ENCODE assay signal across 11 cellular contexts in the genomic region with DNA sequence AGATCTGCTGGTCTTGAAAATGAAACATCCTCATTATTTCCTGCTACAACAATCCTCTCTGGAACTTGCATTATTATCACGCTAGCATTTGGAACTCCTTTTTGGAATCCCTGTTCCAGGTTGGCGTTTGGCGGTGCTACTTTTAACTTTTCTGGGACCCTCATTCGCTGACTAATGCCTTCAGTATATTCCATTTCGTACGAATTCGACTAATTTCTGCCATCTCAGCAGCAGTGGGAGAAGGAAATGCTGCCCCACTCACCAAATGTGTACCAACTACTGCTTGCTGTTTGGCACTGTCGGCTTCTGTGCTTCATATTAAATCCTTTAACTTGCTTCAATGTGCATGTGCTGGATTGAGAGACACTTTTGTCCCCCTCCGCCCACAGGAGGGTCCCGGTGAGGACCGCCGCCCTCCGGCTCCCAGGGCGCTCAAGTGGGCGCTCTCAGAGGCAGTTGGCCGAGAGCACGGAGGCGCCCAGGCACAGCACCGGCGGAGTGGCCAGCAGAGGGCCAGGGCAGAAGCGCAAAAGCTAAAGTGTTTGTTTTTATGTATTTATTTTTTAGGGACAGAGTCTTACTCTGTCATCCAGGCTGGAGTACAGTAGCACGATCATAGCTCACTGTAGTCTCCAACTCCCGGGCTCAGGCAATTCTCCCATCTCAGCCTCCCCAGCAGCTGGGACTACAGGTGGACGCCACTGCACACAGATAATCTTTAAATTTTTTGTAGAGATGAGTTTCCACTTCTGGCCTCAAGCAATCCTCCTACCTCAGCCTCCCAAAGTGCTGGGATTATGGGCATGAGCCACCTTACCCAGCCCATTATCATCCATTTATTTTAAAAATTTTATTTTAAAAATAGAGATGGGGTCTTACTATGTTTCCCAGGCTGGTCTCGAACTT. TPM values are rescaled to one million over a fixed set of nuclear protein-coding genes. Genes with fewer than 3 reads are reported as not detected.
DNase-seq lines count a peak whose midpoint lies in the region; TF ChIP-seq lines count a peak whose summit lies in the region.
"Had no signal": no experiment of that assay in that cellular context is flagged by ENCODE, and none has a peak within 500 bp of the region (broad histone marks: within the 10 kb centered on the region; RNA-seq: fewer than 3 reads in every experiment).

No MANE protein-coding gene starts in this region.

- no peaks in the 10 kb centered on the region for H3K9me3 ChIP-seq in iPS-20b (ENCODE audit: insufficient read depth, low read depth, low read length)
- no peaks in the 10 kb centered on the region for H3K9me3 ChIP-seq in thyroid gland
- no peaks in the 10 kb centered on the region for H3K9me3 ChIP-seq in prostate gland
- H3K9me3 ChIP-seq: ascending aorta had no signal

- peaks cover 8% of the 10 kb centered on the region; the same call in 1 of the 2 replicates for H3K27me3 ChIP-seq in iPS-20b (ENCODE audit: insufficient read depth, low read length)
- H3K27me3 ChIP-seq in thyroid gland, result peaks cover 5% of the 10 kb centered on the region
- no peaks in the 10 kb centered on the region for H3K27me3 ChIP-seq in prostate gland (replicated peaks; ENCODE audit: insufficient read depth)
- H3K27me3 ChIP-seq: ascending aorta had no signal

- H3K36me3 ChIP-seq in iPS-20b (ENCODE audit: insufficient read depth, low read depth, low read length), result no peaks in the 10 kb centered on the region
- H3K36me3 ChIP-seq in thyroid gland, result no peaks in the 10 kb centered on the region
- H3K36me3 ChIP-seq in prostate gland, result no peaks in the 10 kb centered on the region
- H3K36me3 ChIP-seq: ascending aorta had no signal

- H3K4me1 ChIP-seq in iPS-20b (ENCODE audit: insufficient read depth, low read length) (no peaks in the 10 kb centered on the region; the same call in 1 of the 2 replicates), thyroid gland (peaks cover 0 to 3% of the 10 kb centered on the region in 2 donors), prostate gland (replicated peaks) (peaks cover 12% of the 10 kb centered on the region)

- H3K27ac ChIP-seq in VCaP, result peak overlapping the region; percentile 86
- no peak overlapping the region for H3K27ac ChIP-seq in iPS-20b (ENCODE audit: low read length)
- H3K27ac ChIP-seq in thyroid gland, result no peak overlapping the region
- H3K27ac ChIP-seq in prostate gland, result no peak overlapping the region
- H3K27ac ChIP-seq: ascending aorta had no signal

- intact Hi-C loops in thyroid gland (cut with DNase I) (no loop called here), prostate gland (cut with DNase I) (loop anchor here (5.0 kb wide), 1 partner anchor 595 kb away; no protein-coding TSS in a partner anchor)

- DNase-seq in NCI-H2081 (lab: John Stamatoyannopoulos, UW) (peak; percentile 19 to 47), NCI-H2081 treated with DMSO at 0.1 percent for 48 hours (lab: John Stamatoyannopoulos, UW) (no peak), thyroid gland (peak; percentile 20 to 36), prostate gland (ENCODE audit: low spot score) (no peak), cortex of kidney (lab: John Stamatoyannopoulos, UW) (no peak)
- no peak for DNase-seq in stimulated activated naive CD4-positive, alpha-beta T cell (lab: John Stamatoyannopoulos, UW)
- DNase-seq: activated CD4-positive, alpha-beta T cell treated with anti-CD3 and anti-CD28 coated beads, Interleukin-2, amount 50 U/mL, for 1 hour; AML-193 had no signal

- WGBS in thyroid gland, 2 donors, result 41 to 48% methylated on average over 25 of the region's 25 CpGs
- 80% methylated on average over 25 of the region's 25 CpGs for WGBS in prostate gland

- no peak overlapping the region for H3K9ac ChIP-seq in iPS-20b (ENCODE audit: low read depth, low read length)

- TF ChIP-seq CTCF in VCaP (conservative IDR thresholded peaks at IDR 0.05) (peak; percentile 89), thyroid gland (IDR thresholded peaks at IDR 0.05) (peak in 3 of 6 experiments; percentile 28 to 53 (median 32)), prostate gland (IDR thresholded peaks at IDR 0.05) (peak in 1 of 4 experiments; percentile 35)

- H3K4me3 ChIP-seq in iPS-20b (ENCODE audit: low read length) (peak overlapping the region; percentile 39; the same call in 1 of the 2 replicates), thyroid gland (replicated peaks in 1 of 3) (no peak overlapping the region), prostate gland (no peak overlapping the region)

- TF ChIP-seq POLR2A in thyroid gland (IDR thresholded peaks at IDR 0.05), result no peak
- no peak for TF ChIP-seq POLR2A in prostate gland (IDR thresholded peaks at IDR 0.05)

RNA-seq across cellular contexts. Expression of gene PDE6A, which starts 11.9 kb away (rescaled TPM):
- total RNA-seq in thyroid gland, result not detected
- under 1 TPM in 1 of 2 donors, not detected in 1; 0.91 TPM for total RNA-seq in prostate gland
- total RNA-seq: ascending aorta had no signal

RNA-seq across cellular contexts. Expression of gene SLC26A2, which starts 27.9 kb away (rescaled TPM):
- total RNA-seq in thyroid gland (10 to 100 TPM; 10.1 to 13.6 (median 12.8) TPM), prostate gland (10 to 100 TPM; 19.4 to 31.0 TPM)

Comparison
In these comparisons a context has a peak if more than half of its experiments do, and no peak if none do; other contexts are left out.
1. DNase-seq: peak in NCI-H2081 (2 of 2) and thyroid gland (2 of 2); none in NCI-H2081 treated with DMSO at 0.1 percent for 48 hours (single experiment), prostate gland (single experiment), cortex of kidney (single experiment) and stimulated activated naive CD4-positive, alpha-beta T cell (0 of 6).